23 cellular contexts compared by ENCODE assay signal in genomic region chr16:52404546-52404945, GRCh38.
A peak's percentile ranks its signal among the peaks of the same experiment; 100 is the strongest.
DNase-seq lines count a peak whose midpoint lies in the region; ATAC-seq and TF ChIP-seq lines count a peak whose summit lies in the region.
"Had no signal": no experiment of that assay in that cellular context is flagged by ENCODE, and none has a peak within 500 bp of the region (broad histone marks: within the 10 kb centered on the region; RNA-seq: fewer than 3 reads in every experiment).

No MANE protein-coding gene starts in this region.

- DNase-seq in DMS53 (lab: John Stamatoyannopoulos, UW) (peak; percentile 51), RKO (ENCODE audit: low spot score) (peak; percentile 14), hepatocyte (ENCODE audit: low spot score) (peak; percentile 18), mucosa of descending colon (no peak), NCI-H2171 (lab: John Stamatoyannopoulos, UW) (no peak), Caco-2 (no peak), NCI-H1694 (lab: John Stamatoyannopoulos, UW) (no peak)
- DNase-seq: CD4-positive, CD25-positive, alpha-beta regulatory T cell; DMS 273 treated with DMSO at 0.1 percent for 48 hours; IMR-90; NCI-H1694 treated with DMSO at 0.1 percent for 48 hours; NCI-H2081 treated with DMSO at 0.1 percent for 48 hours; NCI-H446; NCI-H526 had no signal

- no peaks in the 10 kb centered on the region for H3K36me3 Mint-ChIP-seq in Caco-2 (ENCODE audit: insufficient read depth, unreplicated experiment)
- H3K36me3 Mint-ChIP-seq: CD4-positive, CD25-positive, alpha-beta regulatory T cell had no signal

- H3K27me3 ChIP-seq in hepatocyte (no peaks in the 10 kb centered on the region), Caco-2 (replicated peaks; ENCODE audit: control insufficient read depth, insufficient read depth, low read length) (no peaks in the 10 kb centered on the region)
- H3K27me3 ChIP-seq: Peyer's patch, SJSA1 had no signal

- H3K4me2 ChIP-seq in hepatocyte = no peak overlapping the region
- H3K4me2 ChIP-seq: A549, GM23338, KMS-11 had no signal

- H3K4me3 ChIP-seq in hepatocyte (no peak overlapping the region), mucosa of descending colon (no peak overlapping the region), Caco-2 (ENCODE audit: low read depth, low read length) (no peak overlapping the region)
- H3K4me3 ChIP-seq: A549, GM23338, HAP-1, Peyer's patch, SJSA1 had no signal

- no peak overlapping the region for H3K27ac Mint-ChIP-seq in Caco-2 (ENCODE audit: unreplicated experiment)
- H3K27ac Mint-ChIP-seq: B cell; CD4-positive, CD25-positive, alpha-beta regulatory T cell; GM23338 had no signal

- H3K9me2 ChIP-seq in hepatocyte (replicated peaks; ENCODE audit: insufficient read depth) = no peaks in the 10 kb centered on the region

- POLR2A ChIA-PET in Caco-2 (lab: Charles Lee) = no interaction called here

- H3K4me1 ChIP-seq in hepatocyte (ENCODE audit: insufficient read depth) (peaks cover 12% of the 10 kb centered on the region), mucosa of descending colon (ENCODE audit: low read depth) (peaks cover 4% of the 10 kb centered on the region), Caco-2 (no peaks in the 10 kb centered on the region)
- H3K4me1 ChIP-seq: A549, HAP-1, SJSA1 had no signal

- no peaks in the 10 kb centered on the region for H3K27me3 Mint-ChIP-seq in Caco-2 (ENCODE audit: insufficient read depth, unreplicated experiment)
- H3K27me3 Mint-ChIP-seq: B cell; CD4-positive, CD25-positive, alpha-beta regulatory T cell had no signal

- H3K36me3 ChIP-seq in hepatocyte (replicated peaks; ENCODE audit: insufficient read depth, low read depth) (no peaks in the 10 kb centered on the region), mucosa of descending colon (ENCODE audit: low read depth) (no peaks in the 10 kb centered on the region), Caco-2 (ENCODE audit: control insufficient read depth, insufficient read depth, low read length) (no peaks in the 10 kb centered on the region)
- H3K36me3 ChIP-seq: HAP-1, Peyer's patch, SJSA1 had no signal

- H2AFZ ChIP-seq in hepatocyte = no peak overlapping the region
- H2AFZ ChIP-seq: GM23338 had no signal

- WGBS in hepatocyte (ENCODE audit: low lambda C conversion rate, missing lambda C conversion rate) = 77% methylated on average over 2 of the region's 2 CpGs

- no peaks in the 10 kb centered on the region for H4K20me1 ChIP-seq in hepatocyte (ENCODE audit: insufficient read depth, poor library complexity, severe bottlenecking)

- no peaks in the 10 kb centered on the region for H3K9me3 Mint-ChIP-seq in Caco-2 (ENCODE audit: unreplicated experiment)
- H3K9me3 Mint-ChIP-seq: GM23338 had no signal

- CTCF ChIA-PET in Caco-2 (lab: Charles Lee) = no interaction called here

- H3K27ac ChIP-seq in hepatocyte = no peak overlapping the region
- H3K27ac ChIP-seq: A549, KMS-11, Peyer's patch, SJSA1 had no signal

- no peak overlapping the region for H3K4me3 Mint-ChIP-seq in Caco-2 (ENCODE audit: unreplicated experiment)
- H3K4me3 Mint-ChIP-seq: B cell; CD4-positive, CD25-positive, alpha-beta regulatory T cell; GM23338 had no signal

- H3K79me2 ChIP-seq in hepatocyte = no peaks in the 10 kb centered on the region

- TF ChIP-seq CTCF in hepatocyte (IDR thresholded peaks at IDR 0.05; ENCODE audit: poor library complexity) (no peak), mucosa of descending colon (IDR thresholded peaks at IDR 0.05) (no peak), Caco-2 (IDR thresholded peaks at IDR 0.05; ENCODE audit: insufficient read depth in 1 of 2, low read depth in 1 of 2, low read length in 1 of 2, severe bottlenecking in 1 of 2, unreplicated experiment in 1 of 2) (no peak)

- no peaks in the 10 kb centered on the region for H3K9me3 ChIP-seq in hepatocyte (ENCODE audit: low read depth)
- no peaks in the 10 kb centered on the region for H3K9me3 ChIP-seq in mucosa of descending colon
- 0 out of 2 replicates have a peak, but pooled peaks cover 4% of the 10 kb centered on the region for H3K9me3 ChIP-seq in Caco-2
- H3K9me3 ChIP-seq: A549, HAP-1, Peyer's patch, SJSA1 had no signal

- no TSS peak for BruUV-seq in Caco-2 (replicated peaks; lab: Mats Ljungman, UMichigan)

- ATAC-seq in mucosa of descending colon = peak; percentile 68
- no peak for ATAC-seq in GM18868 (IDR thresholded peaks at IDR 0.05; ENCODE audit: unreplicated experiment)
- ATAC-seq: A549, GM23338, Right ventricle myocardium inferior had no signal

- intact Hi-C loops in mucosa of descending colon (cut with DNase I, micrococcal nuclease) = no loop called here
- intact Hi-C loops in Caco-2 (cut with micrococcal nuclease; ENCODE audit: unreplicated experiment) = no loop called here

- H3K4me1 Mint-ChIP-seq in Caco-2 (ENCODE audit: low read depth, unreplicated experiment) = peaks cover 6% of the 10 kb centered on the region
- H3K4me1 Mint-ChIP-seq: B cell had no signal

Comparison
In these comparisons a context has a peak if more than half of its experiments do, and no peak if none do; other contexts are left out.
1. DNase-seq: peak in DMS53 (single experiment), RKO (single experiment) and hepatocyte (single experiment); none in mucosa of descending colon (0 of 3), NCI-H2171 (single experiment), Caco-2 (0 of 2) and NCI-H1694 (single experiment).